In the genomic region with DNA sequence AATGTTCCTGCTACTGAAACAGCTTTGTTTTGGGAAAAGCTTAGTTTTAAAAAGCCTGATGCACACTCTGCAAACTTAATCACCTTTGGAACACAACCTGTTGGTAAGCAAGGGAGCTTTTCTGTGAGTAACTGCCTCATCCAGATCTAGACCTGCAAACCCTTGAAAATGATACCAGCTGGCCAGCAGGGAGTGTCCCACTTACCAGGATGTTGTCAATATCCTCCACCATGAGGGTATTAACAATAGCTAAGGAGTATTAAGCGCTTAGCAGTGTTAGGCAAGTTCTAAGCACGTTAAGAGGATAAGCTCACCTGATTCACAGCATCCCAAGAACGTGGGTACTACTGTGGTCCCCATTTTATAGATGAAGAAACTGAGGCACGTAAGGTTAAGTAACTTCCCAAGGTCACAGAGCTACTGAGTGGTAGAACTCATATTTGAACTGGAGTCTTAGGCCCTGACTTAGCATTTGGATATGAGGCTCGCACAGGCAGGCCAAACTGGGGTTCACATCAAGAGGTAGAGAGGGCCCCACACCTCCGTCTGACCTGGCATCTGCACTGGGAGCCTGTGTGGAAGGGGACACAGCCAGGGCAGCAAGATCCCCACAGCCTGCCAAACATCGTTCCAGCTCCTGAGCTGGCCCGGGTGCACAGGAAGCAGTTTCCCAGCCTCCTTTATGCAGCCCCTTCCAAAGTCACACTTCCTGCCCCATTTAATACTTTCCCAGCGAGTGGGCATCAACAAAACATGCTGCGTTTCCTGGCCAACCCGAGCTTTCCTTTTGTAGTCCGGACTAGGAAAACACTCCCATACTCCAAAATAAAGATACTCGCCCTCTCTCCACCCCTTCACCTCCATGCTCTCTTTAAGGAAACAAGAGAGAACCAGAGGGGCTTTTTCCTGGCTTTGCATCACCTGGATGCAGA, we compare ENCODE assay signal across 10 cellular contexts. TPM values are rescaled to one million over a fixed set of nuclear protein-coding genes. Genes with fewer than 3 reads are reported as not detected.
A peak's percentile ranks its signal among the peaks of the same experiment; 100 is the strongest.
DNase-seq lines count a peak whose midpoint lies in the region; ATAC-seq, FAIRE-seq and TF ChIP-seq lines count a peak whose summit lies in the region.
"Had no signal": no experiment of that assay in that cellular context is flagged by ENCODE, and none has a peak within 500 bp of the region (broad histone marks: within the 10 kb centered on the region; RNA-seq: fewer than 3 reads in every experiment).

No MANE protein-coding gene starts in this region.

- H3K27ac ChIP-seq in astrocyte (ENCODE audit: low read depth, low read length) (no peak overlapping the region), stomach (peak overlapping the region in 3 of 5 donors; percentile 30 to 71 (median 58))

- H2AFZ ChIP-seq in astrocyte (ENCODE audit: low read depth, low read length), result peak overlapping the region; percentile 39

- H3K4me1 ChIP-seq in astrocyte (ENCODE audit: insufficient read depth, low read length), result peaks cover 17% of the 10 kb centered on the region
- H3K4me1 ChIP-seq in stomach, result peaks cover 52 to 94% (median 73%) of the 10 kb centered on the region in 4 donors

- peaks cover 57% of the 10 kb centered on the region for H3K4me1 Mint-ChIP-seq in activated CD8-positive, alpha-beta memory T cell treated with anti-CD3 and anti-CD28 coated beads, Interleukin-2, amount 10 ng/mL, durations not matched to agents 7 days and 5 days
- H3K4me1 Mint-ChIP-seq in astrocyte (ENCODE audit: low read depth, unreplicated experiment), result peaks cover 47% of the 10 kb centered on the region
- H3K4me1 Mint-ChIP-seq in immature natural killer cell, result peaks cover 85 to 97% of the 10 kb centered on the region in 2 donors

- H3K27ac Mint-ChIP-seq in activated CD8-positive, alpha-beta memory T cell treated with anti-CD3 and anti-CD28 coated beads, Interleukin-2, amount 10 ng/mL, durations not matched to agents 7 days and 5 days, result peak overlapping the region; percentile 20
- no peak overlapping the region for H3K27ac Mint-ChIP-seq in astrocyte (ENCODE audit: unreplicated experiment)
- peak overlapping the region; percentile 31 to 68 (median 44) for H3K27ac Mint-ChIP-seq in immature natural killer cell
- H3K27ac Mint-ChIP-seq: activated T-helper 2 cell treated with anti-CD3 and anti-CD28 coated beads, Interferon-gamma antibody, Interleukin-2, Interleukin-4, amounts not matched to agents 10 μg/mL and 5 μg/mL and 100 μg/mL, durations not matched to agents 14 hours and 24 hours and 36 hours had no signal

- TF ChIP-seq CTCF in astrocyte (IDR thresholded peaks at IDR 0.05; ENCODE audit: insufficient read depth, low read depth, low read length), result no peak
- TF ChIP-seq CTCF in stomach (IDR thresholded peaks at IDR 0.05), result no peak

- TF ChIP-seq POLR2A in stomach (IDR thresholded peaks at IDR 0.05), result no peak

- peak overlapping the region; percentile 57 for H3K4me2 ChIP-seq in astrocyte (ENCODE audit: low read length)

- no peaks in the 10 kb centered on the region for H3K27me3 Mint-ChIP-seq in activated CD8-positive, alpha-beta memory T cell treated with anti-CD3 and anti-CD28 coated beads, Interleukin-2, amount 10 ng/mL, durations not matched to agents 7 days and 5 days
- H3K27me3 Mint-ChIP-seq in astrocyte (ENCODE audit: low read depth, unreplicated experiment), result no peaks in the 10 kb centered on the region
- H3K27me3 Mint-ChIP-seq in immature natural killer cell (ENCODE audit: low read depth in 3 of 3), result peaks cover 0 to 3% (median 0%) of the 10 kb centered on the region in 3 donors

- no peak for ATAC-seq in activated CD8-positive, alpha-beta memory T cell treated with anti-CD3 and anti-CD28 coated beads, Interleukin-2, amount 10 ng/mL, durations not matched to agents 7 days and 5 days
- ATAC-seq in HG02852 (IDR thresholded peaks at IDR 0.05; ENCODE audit: unreplicated experiment), result no peak
- ATAC-seq in HG03196 (IDR thresholded peaks at IDR 0.05; ENCODE audit: unreplicated experiment), result no peak

- H3K36me3 ChIP-seq in astrocyte (ENCODE audit: insufficient read depth, low read length), result no peaks in the 10 kb centered on the region
- H3K36me3 ChIP-seq in stomach, result no peaks in the 10 kb centered on the region

- no peak for FAIRE-seq in astrocyte (lab: Jason Lieb, UNC)

- no peaks in the 10 kb centered on the region for H3K9me3 ChIP-seq in astrocyte (ENCODE audit: insufficient read depth, low read depth, low read length)
- no peaks in the 10 kb centered on the region for H3K9me3 ChIP-seq in stomach

- intact Hi-C loops in stomach (cut with DNase I; ENCODE audit: low total_unique reads), result no loop called here

- 59 to 69% (median 65%) methylated on average over 13 of the region's 13 CpGs for WGBS in stomach, 5 donors

- peaks cover 41% of the 10 kb centered on the region for H4K20me1 ChIP-seq in astrocyte (ENCODE audit: insufficient read depth, low read length)

- CTCF ChIA-PET in activated CD8-positive, alpha-beta memory T cell treated with anti-CD3 and anti-CD28 coated beads, Interleukin-2, amount 10 ng/mL, durations not matched to agents 7 days and 5 days (lab: Charles Lee), result no interaction called here

- no peaks in the 10 kb centered on the region for H3K27me3 ChIP-seq in astrocyte (ENCODE audit: insufficient read depth, low read length)
- H3K27me3 ChIP-seq in stomach, result no peaks in the 10 kb centered on the region

- H3K79me2 ChIP-seq in astrocyte (ENCODE audit: insufficient read depth, low read length), result peaks cover 46% of the 10 kb centered on the region

- H3K9me3 Mint-ChIP-seq in activated CD8-positive, alpha-beta memory T cell treated with anti-CD3 and anti-CD28 coated beads, Interleukin-2, amount 10 ng/mL, durations not matched to agents 7 days and 5 days (ENCODE audit: low read depth), result no peaks in the 10 kb centered on the region
- H3K9me3 Mint-ChIP-seq in astrocyte (ENCODE audit: unreplicated experiment), result no peaks in the 10 kb centered on the region
- H3K9me3 Mint-ChIP-seq in immature natural killer cell, result no peaks in the 10 kb centered on the region
- H3K9me3 Mint-ChIP-seq: activated T-helper 2 cell treated with anti-CD3 and anti-CD28 coated beads, Interferon-gamma antibody, Interleukin-2, Interleukin-4, amounts not matched to agents 10 μg/mL and 5 μg/mL and 100 μg/mL, durations not matched to agents 14 hours and 24 hours and 36 hours had no signal

- DNase-seq in activated CD8-positive, alpha-beta memory T cell treated with anti-CD3 and anti-CD28 coated beads, Interleukin-2, amount 10 ng/mL, durations not matched to agents 7 days and 5 days, result no peak
- DNase-seq in activated CD8-positive, alpha-beta memory T cell treated with anti-CD3 and anti-CD28 coated beads for 24 hours, result no peak
- DNase-seq in astrocyte (ENCODE audit: low read depth), result no peak
- no peak for DNase-seq in immature natural killer cell
- no peak for DNase-seq in stomach
- no peak for DNase-seq in NCI-H2196 treated with DMSO at 0.1 percent for 48 hours (lab: John Stamatoyannopoulos, UW; ENCODE audit: unreplicated experiment)
- DNase-seq: foreskin melanocyte had no signal

- H3K4me3 Mint-ChIP-seq in activated CD8-positive, alpha-beta memory T cell treated with anti-CD3 and anti-CD28 coated beads, Interleukin-2, amount 10 ng/mL, durations not matched to agents 7 days and 5 days, result no peak overlapping the region
- H3K4me3 Mint-ChIP-seq in astrocyte (ENCODE audit: unreplicated experiment) (peak overlapping the region; percentile 5), immature natural killer cell (no peak overlapping the region)

- H3K4me3 ChIP-seq in astrocyte (ENCODE audit: insufficient read depth, low read depth, low read length) (no peak overlapping the region), stomach (peak overlapping the region in 1 of 4 donors; percentile 4)

- H3K9ac ChIP-seq in astrocyte (ENCODE audit: low read length), result peak overlapping the region; percentile 26

- no peak for TF ChIP-seq EP300 in stomach (IDR thresholded peaks at IDR 0.05)

- H3K36me3 Mint-ChIP-seq in activated CD8-positive, alpha-beta memory T cell treated with anti-CD3 and anti-CD28 coated beads, Interleukin-2, amount 10 ng/mL, durations not matched to agents 7 days and 5 days, result peaks cover 29% of the 10 kb centered on the region
- H3K36me3 Mint-ChIP-seq in astrocyte (ENCODE audit: low read depth, unreplicated experiment), result peaks cover 2% of the 10 kb centered on the region
- H3K36me3 Mint-ChIP-seq in immature natural killer cell, result peaks cover 0 to 8% (median 0%) of the 10 kb centered on the region in 3 donors

RNA-seq across cellular contexts. Expression of a gene that starts 32.6 kb away (rescaled TPM):
- 100 to 1,000 TPM in 1 of 2 experiments, 10 to 100 TPM in 1; 81.6 to 112 TPM for total RNA-seq in activated CD8-positive, alpha-beta memory T cell treated with anti-CD3 and anti-CD28 coated beads, Interleukin-2, amount 10 ng/mL, durations not matched to agents 7 days and 5 days
- total RNA-seq in astrocyte (12.6 and 18.0 TPM in 2 replicates), stomach (100 to 1,000 TPM in 2 of 5 donors, 10 to 100 TPM in 2, 1 to 10 TPM in 1; 5.5 to 253 (median 45.4) TPM)
- polyA plus RNA-seq in immature natural killer cell (100 to 1,000 TPM in 1 of 3 donors, 10 to 100 TPM in 2; 68.5 to 103 (median 76.9) TPM), stomach (10 to 100 TPM; 18.3 to 30.4 (median 20.4) TPM)
